9 cellular contexts compared by ENCODE assay signal in genomic region chr14:69056389-69056788, GRCh38.
A peak's percentile ranks its signal among the peaks of the same experiment; 100 is the strongest.
DNase-seq lines count a peak whose midpoint lies in the region; ATAC-seq and TF ChIP-seq lines count a peak whose summit lies in the region.
"Had no signal": no experiment of that assay in that cellular context is flagged by ENCODE, and none has a peak within 500 bp of the region (broad histone marks: within the 10 kb centered on the region; RNA-seq: fewer than 3 reads in every experiment).

No MANE protein-coding gene starts in this region.

- no peak overlapping the region for H3K56ac ChIP-seq in H9 (ENCODE audit: insufficient read length, low read depth, low read length)

- no peaks in the 10 kb centered on the region for H3K23me2 ChIP-seq in H9 (ENCODE audit: insufficient read length, low read depth, low read length, poor library complexity, severe bottlenecking)

- H4K91ac ChIP-seq in H9 (ENCODE audit: insufficient read length, low read depth, low read length): no peak overlapping the region

- H2BK20ac ChIP-seq in H9 (ENCODE audit: low read depth, low read length, poor library complexity, severe bottlenecking): no peak overlapping the region

- peak; percentile 54; the same call in 2 of the 3 replicates for TF ChIP-seq CTCF in H9 (conservative IDR thresholded peaks at IDR 0.05)
- peak in 15 of 56 donors; percentile 11 to 33 (median 16) for TF ChIP-seq CTCF in dorsolateral prefrontal cortex (IDR thresholded peaks at IDR 0.05 in 54 of 56, conservative IDR thresholded peaks at IDR 0.05 in 2 of 56; ENCODE audit: low read depth in 1 of 56, partially characterized antibody in 56 of 56)
- no peak for TF ChIP-seq CTCF in natural killer cell (IDR thresholded peaks at IDR 0.05)

- no peak overlapping the region for H2BK12ac ChIP-seq in H9 (ENCODE audit: insufficient read length, low read depth, low read length)

- H3K4me1 ChIP-seq in H9 (ENCODE audit: insufficient read depth, low read length): no peaks in the 10 kb centered on the region

- no peak overlapping the region for H4K5ac ChIP-seq in H9 (ENCODE audit: insufficient read length, low read depth, low read length)

- no peak overlapping the region for H3K4me3 ChIP-seq in dorsolateral prefrontal cortex
- H3K4me3 ChIP-seq: SK-N-MC had no signal

- H3K27ac Mint-ChIP-seq in H9 (peak overlapping the region in 2 of 3 experiments; percentile 52 to 88; a peak in 5 of 7 replicates), natural killer cell (peak overlapping the region; percentile 81)

- H3K4ac ChIP-seq in H9 (ENCODE audit: low read depth, low read length): no peak overlapping the region

- H3K4me3 Mint-ChIP-seq in H9 (no peak overlapping the region), natural killer cell (no peak overlapping the region)
- H3K4me3 Mint-ChIP-seq: naive B cell had no signal

- ATAC-seq in natural killer cell (no peak), GM21528 (IDR thresholded peaks at IDR 0.05; ENCODE audit: low FRiP score, unreplicated experiment) (no peak)

- H2AK5ac ChIP-seq in H9 (ENCODE audit: insufficient read length, low read length): no peak overlapping the region

- H3K79me2 ChIP-seq in H9 (ENCODE audit: insufficient read depth, low read length): no peaks in the 10 kb centered on the region

- H3K4me1 Mint-ChIP-seq in H9 (peaks cover 26 to 27% of the 10 kb centered on the region in 2 experiments), natural killer cell (peaks cover 55 to 69% of the 10 kb centered on the region in 2 donors)

- H3K27me3 ChIP-seq in H9 (ENCODE audit: insufficient read depth, low read length) (no peaks in the 10 kb centered on the region), dorsolateral prefrontal cortex (no peaks in the 10 kb centered on the region)

- H4K8ac ChIP-seq in H9 (replicated peaks; ENCODE audit: insufficient read length, low read depth, low read length): no peak overlapping the region

- H3K79me1 ChIP-seq in H9 (ENCODE audit: insufficient read depth, low read depth, low read length, poor library complexity, severe bottlenecking): no peaks in the 10 kb centered on the region

- H3K27me3 Mint-ChIP-seq in H9 (ENCODE audit: low read depth) (no peaks in the 10 kb centered on the region), natural killer cell (ENCODE audit: low read depth in 2 of 2) (no peaks in the 10 kb centered on the region)
- H3K27me3 Mint-ChIP-seq: naive B cell had no signal

- H2BK15ac ChIP-seq in H9 (ENCODE audit: low read depth, low read length): no peak overlapping the region

- no peak overlapping the region for H3K27ac ChIP-seq in H9 (ENCODE audit: insufficient read length, low read depth, low read length)
- H3K27ac ChIP-seq in dorsolateral prefrontal cortex: peak overlapping the region in 35 of 59 donors; percentile 4 to 74 (median 38)
- H3K27ac ChIP-seq: SK-N-MC had no signal

- no peak overlapping the region for H2BK120ac ChIP-seq in H9 (ENCODE audit: low read depth, low read length, poor library complexity, severe bottlenecking)

- DNase-seq in H9 (peak; percentile 79), NCI-H2171 treated with DMSO at 0.1 percent for 48 hours (lab: John Stamatoyannopoulos, UW) (peak; percentile 80), dorsolateral prefrontal cortex (peak in 3 of 10 donors; percentile 23 to 57 (median 50)), natural killer cell (no peak)
- no peak for DNase-seq in activated CD8-positive, alpha-beta memory T cell treated with anti-CD3 and anti-CD28 coated beads, Interleukin-2, amount 50 U/mL, for 4 hours
- no peak for DNase-seq in stimulated activated CD4-positive, alpha-beta T cell treated with anti-CD3 and anti-CD28 coated beads, Interleukin-4, amount 100 ng/mL, for 24 hours
- DNase-seq: naive B cell had no signal

- intact Hi-C loops in dorsolateral prefrontal cortex (cut with DNase I) (loop anchor here in 1 of 2 donors (5.0 kb wide), 1 partner anchor 139 kb away; no protein-coding TSS in a partner anchor), natural killer cell (cut with micrococcal nuclease) (no loop called here)

- no peak overlapping the region for H3K14ac ChIP-seq in H9 (ENCODE audit: insufficient read depth, low read length)

- no peak overlapping the region for H3K9ac ChIP-seq in H9 (ENCODE audit: extremely low read depth, insufficient read length, low read length)

- no peak overlapping the region for H3K23ac ChIP-seq in H9 (ENCODE audit: insufficient read length, low read depth, low read length)

- no peak overlapping the region for H2AFZ ChIP-seq in H9 (ENCODE audit: low read length)

- H3K36me3 Mint-ChIP-seq in H9 (ENCODE audit: insufficient read depth in 1 of 3, low read depth in 3 of 3): peaks cover 20 to 40% (median 21%) of the 10 kb centered on the region in 3 experiments; a peak in 6 of 7 replicates
- H3K36me3 Mint-ChIP-seq in natural killer cell: peaks cover 24% of the 10 kb centered on the region

- WGBS in H9 (ENCODE audit: extremely low coverage, insufficient read length, low lambda C conversion rate): no CpG with 5 or more reads among the region's 3 CpGs

- no peaks in the 10 kb centered on the region for H4K20me1 ChIP-seq in H9 (ENCODE audit: control insufficient read depth, insufficient read depth, insufficient read length)

- no peaks in the 10 kb centered on the region for H3K9me3 ChIP-seq in H9 (ENCODE audit: control insufficient read depth, low read depth, low read length)

- no peak overlapping the region for H3K18ac ChIP-seq in H9 (ENCODE audit: insufficient read length, low read depth, low read length)

- H3T11ph ChIP-seq in H9 (ENCODE audit: low read length): no peak overlapping the region

- H3K9me3 Mint-ChIP-seq in H9: no peaks in the 10 kb centered on the region
- H3K9me3 Mint-ChIP-seq in natural killer cell: no peaks in the 10 kb centered on the region
- H3K9me3 Mint-ChIP-seq: naive B cell had no signal

- no peak overlapping the region for H3K4me2 ChIP-seq in H9 (ENCODE audit: insufficient read depth, insufficient read length, low read length)

- no peak overlapping the region for H2BK5ac ChIP-seq in H9 (ENCODE audit: insufficient read length, low read length)

Comparison
In these comparisons a context has a peak if more than half of its experiments do, and no peak if none do; other contexts are left out.
1. DNase-seq: peak in H9 (single experiment) and NCI-H2171 treated with DMSO at 0.1 percent for 48 hours (single experiment); none in natural killer cell (single experiment), activated CD8-positive, alpha-beta memory T cell treated with anti-CD3 and anti-CD28 coated beads, Interleukin-2, amount 50 U/mL, for 4 hours (single experiment) and stimulated activated CD4-positive, alpha-beta T cell treated with anti-CD3 and anti-CD28 coated beads, Interleukin-4, amount 100 ng/mL, for 24 hours (single experiment).